In the genomic region with DNA sequence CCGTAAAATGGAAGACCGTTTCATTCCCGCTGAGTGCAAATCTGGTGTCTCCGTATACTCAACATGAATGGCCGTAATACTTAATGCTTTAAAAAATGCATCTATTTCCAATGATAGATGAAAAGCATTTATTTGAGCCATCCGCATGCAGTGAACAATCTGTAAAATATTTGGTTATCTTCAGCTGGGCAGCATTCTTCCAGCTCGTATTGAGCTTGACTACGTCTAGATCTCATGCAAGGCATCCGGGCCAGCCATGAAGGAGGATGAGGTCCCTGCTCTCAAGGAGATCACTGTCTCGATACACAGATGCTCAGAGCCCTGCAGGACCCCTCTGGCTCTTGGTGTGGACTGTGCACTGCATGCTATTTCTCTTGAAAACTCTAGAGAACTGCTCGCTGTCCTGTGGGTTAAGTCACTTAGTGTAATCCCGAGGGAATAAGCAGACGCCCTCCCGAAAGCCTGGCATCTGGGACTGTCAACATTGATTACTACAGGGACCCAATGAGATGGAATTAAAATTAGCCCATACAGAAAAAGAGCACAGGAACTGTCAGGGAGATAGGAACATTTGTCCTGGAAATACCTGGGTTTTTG, we compare ENCODE assay signal across 24 cellular contexts.
"Had no signal": no experiment of that assay in that cellular context is flagged by ENCODE, and none has a peak within 500 bp of the region (broad histone marks: within the 10 kb centered on the region; RNA-seq: fewer than 3 reads in every experiment).

No MANE protein-coding gene starts in this region.

- H3K9ac ChIP-seq: parathyroid adenoma had no signal

- H3K9me3 ChIP-seq: esophagus squamous epithelium, left ventricle myocardium inferior, lower lobe of right lung, prostate gland, suprapubic skin, thyroid gland, upper lobe of left lung, uterus had no signal

- H3K36me3 Mint-ChIP-seq: memory B cell; natural killer cell; stimulated activated effector memory CD8-positive, alpha-beta T cell treated with anti-CD3 and anti-CD28 coated beads, Interleukin-12 subunit alpha, Interleukin-12 subunit beta, amount 100 ng/mL, for 72 hours had no signal

- H3K27me3 ChIP-seq: esophagus squamous epithelium, hepatocyte, suprapubic skin, thyroid gland, upper lobe of left lung, uterus had no signal

- ATAC-seq: left cardiac atrium; lower lobe of right lung; natural killer cell; stimulated activated effector memory CD8-positive, alpha-beta T cell treated with anti-CD3 and anti-CD28 coated beads, Interleukin-12 subunit alpha, Interleukin-12 subunit beta, amount 100 ng/mL, for 72 hours; stimulated activated naive CD8-positive, alpha-beta T cell treated with anti-CD3 and anti-CD28 coated beads, Interleukin-15, Interleukin-2, amounts not matched to agents 100 U/mL and 50 U/mL, for 24 hours had no signal

- H3K4me1 ChIP-seq: esophagus squamous epithelium, prostate gland, suprapubic skin, uterus had no signal

- H3K4me2 ChIP-seq: hepatocyte had no signal

- H3K9me3 Mint-ChIP-seq: memory B cell; mesothelial cell of epicardium; natural killer cell; stimulated activated effector memory CD8-positive, alpha-beta T cell treated with anti-CD3 and anti-CD28 coated beads, Interleukin-12 subunit alpha, Interleukin-12 subunit beta, amount 100 ng/mL, for 72 hours had no signal

- H3K4me3 ChIP-seq: esophagus squamous epithelium, hepatocyte, left ventricle myocardium inferior, lower lobe of right lung, prostate gland, suprapubic skin, thyroid gland, upper lobe of left lung, uterus had no signal

- H2AFZ ChIP-seq: hepatocyte, parathyroid adenoma had no signal

- H3K36me3 ChIP-seq: esophagus squamous epithelium, left ventricle myocardium inferior, lower lobe of right lung, prostate gland, suprapubic skin, thyroid gland, upper lobe of left lung, uterus had no signal

- H3K27ac ChIP-seq: esophagus squamous epithelium, hepatocyte, left ventricle myocardium inferior, lower lobe of right lung, parathyroid adenoma, prostate gland, suprapubic skin, thyroid gland, upper lobe of left lung, uterus had no signal

- H3K4me1 Mint-ChIP-seq: memory B cell; natural killer cell; stimulated activated effector memory CD8-positive, alpha-beta T cell treated with anti-CD3 and anti-CD28 coated beads, Interleukin-12 subunit alpha, Interleukin-12 subunit beta, amount 100 ng/mL, for 72 hours had no signal

- DNase-seq: esophagus squamous epithelium; foreskin fibroblast; kidney; left cardiac atrium; left ventricle myocardium inferior; lower lobe of right lung; natural killer cell; nucleus accumbens; small intestine; stimulated activated CD4-positive, alpha-beta T cell treated with anti-CD3 and anti-CD28 coated beads, Interleukin-4, amount 100 ng/mL, for 1 hour; stimulated activated CD8-positive, alpha-beta memory T cell treated with anti-CD3 and anti-CD28 coated beads, Interleukin-4, amount 100 ng/mL, for 48 hours; stimulated activated naive CD8-positive, alpha-beta T cell treated with anti-CD3 and anti-CD28 coated beads, Interleukin-15, Interleukin-2, amounts not matched to agents 100 U/mL and 50 U/mL, for 24 hours; thyroid gland; upper lobe of left lung; uterus had no signal

- H3K4me3 Mint-ChIP-seq: dendritic cell treated with granulocyte-macrophage colony-stimulating factor and Interleukin-4, amounts not matched to agents 40 ng/mL and 50 ng/mL, for 4 days; memory B cell; mesothelial cell of epicardium; natural killer cell; neural crest cell; stimulated activated effector memory CD8-positive, alpha-beta T cell treated with anti-CD3 and anti-CD28 coated beads, Interleukin-12 subunit alpha, Interleukin-12 subunit beta, amount 100 ng/mL, for 72 hours had no signal

- H3K27ac Mint-ChIP-seq: dendritic cell treated with granulocyte-macrophage colony-stimulating factor and Interleukin-4, amounts not matched to agents 40 ng/mL and 50 ng/mL, for 4 days; memory B cell; mesothelial cell of epicardium; natural killer cell; stimulated activated effector memory CD8-positive, alpha-beta T cell treated with anti-CD3 and anti-CD28 coated beads, Interleukin-12 subunit alpha, Interleukin-12 subunit beta, amount 100 ng/mL, for 72 hours had no signal

- H3K27me3 Mint-ChIP-seq: dendritic cell treated with granulocyte-macrophage colony-stimulating factor and Interleukin-4, amounts not matched to agents 40 ng/mL and 50 ng/mL, for 4 days had no signal
